ENCODE assay signal across 8 cellular contexts in genomic region chr7:36986429-36987362, GRCh38.
A peak's percentile ranks its signal among the peaks of the same experiment; 100 is the strongest.
DNase-seq lines count a peak whose midpoint lies in the region; ATAC-seq lines count a peak whose summit lies in the region.

No MANE protein-coding gene starts in this region.

- H3K9me3 Mint-ChIP-seq in stimulated activated naive B cell treated with anti-CD40 and anti-IgM and Interleukin-4, amounts not matched to agents 10 μg/mL and 1 μg/mL and 100 μg/mL, for 72 hours = no peaks in the 10 kb centered on the region

- H3K4me3 Mint-ChIP-seq in stimulated activated naive B cell treated with anti-CD40 and anti-IgM and Interleukin-4, amounts not matched to agents 10 μg/mL and 1 μg/mL and 100 μg/mL, for 72 hours = no peak overlapping the region

- peak; percentile 58 for ATAC-seq in HG02588 (IDR thresholded peaks at IDR 0.05; ENCODE audit: unreplicated experiment)
- ATAC-seq in stimulated activated naive B cell treated with anti-CD40 and anti-IgM and Interleukin-4, amounts not matched to agents 10 μg/mL and 1 μg/mL and 100 μg/mL, for 72 hours (replicated peaks) = peak in 1 of 2 donors; percentile 53
- no peak for ATAC-seq in GM21515 (IDR thresholded peaks at IDR 0.05; ENCODE audit: unreplicated experiment)

- peaks cover 4 to 17% of the 10 kb centered on the region in 2 donors for H3K36me3 Mint-ChIP-seq in stimulated activated naive B cell treated with anti-CD40 and anti-IgM and Interleukin-4, amounts not matched to agents 10 μg/mL and 1 μg/mL and 100 μg/mL, for 72 hours

- no peaks in the 10 kb centered on the region for H3K27me3 Mint-ChIP-seq in stimulated activated naive B cell treated with anti-CD40 and anti-IgM and Interleukin-4, amounts not matched to agents 10 μg/mL and 1 μg/mL and 100 μg/mL, for 72 hours

- peak; percentile 63 for DNase-seq in D341Med (ENCODE audit: low spot score)
- peak; percentile 88 for DNase-seq in NCI-H748 treated with DMSO at 0.1 percent for 48 hours (lab: John Stamatoyannopoulos, UW)
- DNase-seq in activated CD8-positive, alpha-beta memory T cell treated with anti-CD3 and anti-CD28 coated beads, Interleukin-2, amount 50 U/mL, for 4 hours = peak; percentile 63
- DNase-seq in epidermal melanocyte (ENCODE audit: insufficient read length, low spot score) = peak; percentile 33
- DNase-seq in myocyte (ENCODE audit: low read depth) = peak; percentile 83
- DNase-seq in stimulated activated naive B cell treated with anti-CD40 and anti-IgM and Interleukin-4, amounts not matched to agents 10 μg/mL and 1 μg/mL and 100 μg/mL, for 72 hours = peak; percentile 20

- peaks cover 31 to 47% of the 10 kb centered on the region in 2 donors for H3K4me1 Mint-ChIP-seq in stimulated activated naive B cell treated with anti-CD40 and anti-IgM and Interleukin-4, amounts not matched to agents 10 μg/mL and 1 μg/mL and 100 μg/mL, for 72 hours

- H3K27ac Mint-ChIP-seq in stimulated activated naive B cell treated with anti-CD40 and anti-IgM and Interleukin-4, amounts not matched to agents 10 μg/mL and 1 μg/mL and 100 μg/mL, for 72 hours = no peak overlapping the region

Comparison
In these comparisons a context has a peak if more than half of its experiments do, and no peak if none do; other contexts are left out.
1. DNase-seq: peak in every context shown above with its lines; median percentile 88 in NCI-H748 treated with DMSO at 0.1 percent for 48 hours; 83 in myocyte; 63 in D341Med; 63 in activated CD8-positive, alpha-beta memory T cell treated with anti-CD3 and anti-CD28 coated beads, Interleukin-2, amount 50 U/mL, for 4 hours; 33 in epidermal melanocyte; 20 in stimulated activated naive B cell treated with anti-CD40 and anti-IgM and Interleukin-4, amounts not matched to agents 10 μg/mL and 1 μg/mL and 100 μg/mL, for 72 hours.